Comparison of ENCODE assay signal across 1 cellular context in genomic region chr10:113957013-113957412, GRCh38.
TF ChIP-seq lines count a peak whose summit lies in the region.

No MANE protein-coding gene starts in this region.

TF ChIP-seq in A549, 52 proteins besides CTCF, POLR2A, EP300 and RAD21 (continued from another document):
- no peak for TF ChIP-seq BCL3 (IDR thresholded peaks at IDR 0.05)
- TF ChIP-seq REST (IDR thresholded peaks at IDR 0.05): no peak
- no peak for TF ChIP-seq HES2 (IDR thresholded peaks at IDR 0.05)
- no peak for TF ChIP-seq ESRRA (IDR thresholded peaks at IDR 0.05; ENCODE audit: borderline replicate concordance, low read length)
- TF ChIP-seq NPAS2 (CRISPR knock-in tag; IDR thresholded peaks at IDR 0.05; ENCODE audit: borderline replicate concordance): no peak
- no peak for TF ChIP-seq RFX5 (IDR thresholded peaks at IDR 0.05)
- TF ChIP-seq NFE2L2 (conservative IDR thresholded peaks at IDR 0.05; ENCODE audit: low read length): no peak
- no peak for TF ChIP-seq KDM1A (IDR thresholded peaks at IDR 0.05; ENCODE audit: low read depth)
- TF ChIP-seq RNF2 (IDR thresholded peaks at IDR 0.05; ENCODE audit: borderline replicate concordance, low read depth): no peak
TF ChIP-seq in A549: peak in this region for 0.
